ENCODE assay signal across 13 cellular contexts in genomic region chr18:49020621-49021021, GRCh38.
DNase-seq lines count a peak whose midpoint lies in the region; TF ChIP-seq lines count a peak whose summit lies in the region.
"Had no signal": no experiment of that assay in that cellular context is flagged by ENCODE, and none has a peak within 500 bp of the region (broad histone marks: within the 10 kb centered on the region; RNA-seq: fewer than 3 reads in every experiment).

No MANE protein-coding gene starts in this region.

- no peak overlapping the region for H3K4me3 Mint-ChIP-seq in immature natural killer cell
- H3K4me3 Mint-ChIP-seq: activated B cell treated with CpG ODN at 0.5 μM for 24 hours; CD4-positive, CD25-positive, alpha-beta regulatory T cell had no signal

- CTCF ChIA-PET in HEK293 (lab: Yijun Ruan, JAX) = interaction anchor here (0.6 to 2.8 kb wide), 5 partner anchors 23 to 806 kb away, joined by 3 to 22 read pairs (median 4); no protein-coding TSS in a partner anchor

- H3K9me3 Mint-ChIP-seq in immature natural killer cell = no peaks in the 10 kb centered on the region
- H3K9me3 Mint-ChIP-seq: activated B cell treated with CpG ODN at 0.5 μM for 24 hours; CD4-positive, CD25-positive, alpha-beta regulatory T cell; IgD-negative memory B cell had no signal

- no peaks in the 10 kb centered on the region for H3K36me3 Mint-ChIP-seq in immature natural killer cell
- H3K36me3 Mint-ChIP-seq: CD4-positive, CD25-positive, alpha-beta regulatory T cell had no signal

- H3K36me3 ChIP-seq in BLaER1 treated with 17β-estradiol and CSF1 and Interleukin-3, amounts not matched to agents 10 nM and 100 nM = peaks cover 0 to 9% (median 0%) of the 10 kb centered on the region in 11 experiments; a peak in 2 of 22 replicates
- H3K36me3 ChIP-seq in HEK293 (ENCODE audit: control insufficient read depth in 2 of 2, insufficient read depth in 1 of 2, low read length in 2 of 2) = no peaks in the 10 kb centered on the region
- no peaks in the 10 kb centered on the region for H3K36me3 ChIP-seq in osteoblast (ENCODE audit: insufficient read depth, low read length)

- H3K27me3 Mint-ChIP-seq in immature natural killer cell (ENCODE audit: low read depth in 3 of 3) = peaks cover under 1 to 5% (median 3%) of the 10 kb centered on the region in 3 donors
- H3K27me3 Mint-ChIP-seq: activated B cell treated with CpG ODN at 0.5 μM for 24 hours had no signal

- peaks cover 0 to 60% (median 0%) of the 10 kb centered on the region in 11 experiments; a peak in 5 of 22 replicates for H3K27me3 ChIP-seq in BLaER1 treated with 17β-estradiol and CSF1 and Interleukin-3, amounts not matched to agents 10 nM and 100 nM
- H3K27me3 ChIP-seq in osteoblast (ENCODE audit: insufficient read depth, low read length) = no peaks in the 10 kb centered on the region

- TF ChIP-seq POLR2A in erythroblast (IDR thresholded peaks at IDR 0.05; ENCODE audit: low read length) = no peak

- H3K4me1 ChIP-seq in BLaER1 treated with 17β-estradiol and CSF1 and Interleukin-3, amounts not matched to agents 10 nM and 100 nM = peaks cover 54 to 99% (median 97%) of the 10 kb centered on the region in 10 experiments
- H3K4me1 ChIP-seq in HEK293 (ENCODE audit: control insufficient read depth, insufficient read depth, low read length) (peaks cover 9% of the 10 kb centered on the region), osteoblast (ENCODE audit: insufficient read depth, low read length) (peaks cover 11% of the 10 kb centered on the region)

- peak overlapping the region in 7 of 11 experiments; percentile 50 to 96 (median 91); a peak in 15 of 22 replicates for H3K27ac ChIP-seq in BLaER1 treated with 17β-estradiol and CSF1 and Interleukin-3, amounts not matched to agents 10 nM and 100 nM
- H3K27ac ChIP-seq in HEK293 (ENCODE audit: extremely low read depth, low read depth, low read length) (0 out of 2 replicates have a peak overlapping the region, but pooled peaks have one; percentile 8), osteoblast (ENCODE audit: low read depth, low read length) (no peak overlapping the region)

- no peaks in the 10 kb centered on the region for H3K79me2 ChIP-seq in osteoblast (ENCODE audit: insufficient read depth, low read length)

- peak overlapping the region; percentile 15 to 99 (median 90); a peak in 21 of 22 replicates for H3K4me2 ChIP-seq in BLaER1 treated with 17β-estradiol and CSF1 and Interleukin-3, amounts not matched to agents 10 nM and 100 nM
- no peak overlapping the region for H3K4me2 ChIP-seq in osteoblast (ENCODE audit: insufficient read depth, low read length)

- peak overlapping the region in 7 of 10 experiments; percentile 17 to 75 (median 54); a peak in 11 of 20 replicates for H3K4me3 ChIP-seq in BLaER1 treated with 17β-estradiol and CSF1 and Interleukin-3, amounts not matched to agents 10 nM and 100 nM
- H3K4me3 ChIP-seq in HEK293 (ENCODE audit: low read depth, low read length) (peak overlapping the region; percentile 32), choroid plexus epithelial cell (ENCODE audit: low read depth, low read length) (no peak overlapping the region), osteoblast (ENCODE audit: insufficient read depth, low read length) (no peak overlapping the region)

- no peak overlapping the region for H2AFZ ChIP-seq in osteoblast (ENCODE audit: low read length)

- no peak overlapping the region for H3K27ac Mint-ChIP-seq in immature natural killer cell
- H3K27ac Mint-ChIP-seq: activated B cell treated with CpG ODN at 0.5 μM for 24 hours; CD4-positive, CD25-positive, alpha-beta regulatory T cell; IgD-negative memory B cell had no signal

- peaks cover 16 to 17% of the 10 kb centered on the region in 2 donors for H3K4me1 Mint-ChIP-seq in immature natural killer cell

- peaks cover 0 to 14% (median 0%) of the 10 kb centered on the region in 11 experiments; a peak in 2 of 22 replicates for H4K20me1 ChIP-seq in BLaER1 treated with 17β-estradiol and CSF1 and Interleukin-3, amounts not matched to agents 10 nM and 100 nM
- H4K20me1 ChIP-seq in osteoblast (ENCODE audit: insufficient read depth, low read length) = no peaks in the 10 kb centered on the region

- TF ChIP-seq CTCF in HEK293 (tag by site-specific recombination; IDR thresholded peaks at IDR 0.05) (no peak), choroid plexus epithelial cell (conservative IDR thresholded peaks at IDR 0.05; ENCODE audit: low read depth, low read length) (no peak), osteoblast (IDR thresholded peaks at IDR 0.05; ENCODE audit: extremely low read depth, low read depth, low read length) (no peak)

- DNase-seq in choroid plexus epithelial cell (ENCODE audit: low read depth) (peak; percentile 13), osteoblast (ENCODE audit: insufficient read length, low spot score, missing footprints) (peak; percentile 87), LoVo (ENCODE audit: low spot score) (no peak), immature natural killer cell (no peak), erythroblast (lab: John Stamatoyannopoulos, UW) (no peak), COLO668 (lab: John Stamatoyannopoulos, UW; ENCODE audit: unreplicated experiment) (no peak)
- DNase-seq: activated B cell treated with CpG ODN at 0.5 μM for 24 hours; CD4-positive, CD25-positive, alpha-beta regulatory T cell; midbrain; NCI-H69 had no signal

- POLR2A ChIA-PET in HEK293 (lab: Yijun Ruan, JAX) = interaction anchor here (1.4 to 3.8 kb wide), 6 partner anchors 23 to 80 kb away, joined by 6 to 26 read pairs (median 8); no protein-coding TSS in a partner anchor

- no peaks in the 10 kb centered on the region for H3K9me3 ChIP-seq in BLaER1 treated with 17β-estradiol and CSF1 and Interleukin-3, amounts not matched to agents 10 nM and 100 nM (replicated peaks in 1 of 11)
- no peaks in the 10 kb centered on the region for H3K9me3 ChIP-seq in HEK293 (ENCODE audit: control insufficient read depth, insufficient read depth, low read depth, low read length)
- no peaks in the 10 kb centered on the region for H3K9me3 ChIP-seq in osteoblast (ENCODE audit: low read depth, low read length)

- H3K9ac ChIP-seq in BLaER1 treated with 17β-estradiol and CSF1 and Interleukin-3, amounts not matched to agents 10 nM and 100 nM = peak overlapping the region in 8 of 11 experiments; percentile 41 to 87 (median 65); a peak in 14 of 22 replicates

TF ChIP-seq in HEK293, 187 proteins besides CTCF, POLR2A, EP300 and RAD21:
- no peak for TF ChIP-seq ZEB2 (tag by site-specific recombination; IDR thresholded peaks at IDR 0.05)
- TF ChIP-seq ZFP41 (tag by site-specific recombination; IDR thresholded peaks at IDR 0.05; ENCODE audit: borderline replicate concordance) = no peak
- no peak for TF ChIP-seq WT1 (tag by site-specific recombination; IDR thresholded peaks at IDR 0.05)
- TF ChIP-seq ZNF274 (IDR thresholded peaks at IDR 0.05; ENCODE audit: low read length) = no peak
- no peak for TF ChIP-seq ZNF274 (tag by site-specific recombination; IDR thresholded peaks at IDR 0.05; ENCODE audit: borderline replicate concordance)
- no peak for TF ChIP-seq ZNF404 (tag by site-specific recombination; IDR thresholded peaks at IDR 0.05)
- no peak for TF ChIP-seq IKZF3 (tag by site-specific recombination; IDR thresholded peaks at IDR 0.05)

Comparison
In these comparisons a context has a peak if more than half of its experiments do, and no peak if none do; other contexts are left out.
1. H3K4me3 ChIP-seq: peak in BLaER1 treated with 17β-estradiol and CSF1 and Interleukin-3, amounts not matched to agents 10 nM and 100 nM (7 of 10) and HEK293 (single experiment); none in choroid plexus epithelial cell (single experiment) and osteoblast (single experiment).
2. DNase-seq: peak in choroid plexus epithelial cell (single experiment) and osteoblast (single experiment); none in LoVo (single experiment), immature natural killer cell (0 of 3), erythroblast (0 of 2) and COLO668 (single experiment).